16 cellular contexts compared by ENCODE assay signal in genomic region chr6:26267083-26267589, GRCh38.
DNase-seq lines count a peak whose midpoint lies in the region; ATAC-seq and TF ChIP-seq lines count a peak whose summit lies in the region.
"Had no signal": no experiment of that assay in that cellular context is flagged by ENCODE, and none has a peak within 500 bp of the region (broad histone marks: within the 10 kb centered on the region; RNA-seq: fewer than 3 reads in every experiment).

No MANE protein-coding gene starts in this region.

- H3K4me1 ChIP-seq in GM23338 (ENCODE audit: insufficient read depth) = peaks cover 8% of the 10 kb centered on the region
- H3K4me1 ChIP-seq: BE2C had no signal

- H3K36me3 Mint-ChIP-seq in activated naive CD4-positive, alpha-beta T cell treated with anti-CD3 and anti-CD28 coated beads, Interleukin-2, amount 50 U/mL, for 24 hours = no peaks in the 10 kb centered on the region
- H3K36me3 Mint-ChIP-seq in activated naive CD4-positive, alpha-beta T cell treated with anti-CD3 and anti-CD28 coated beads for 36 hours (ENCODE audit: low read depth) = peaks cover 3% of the 10 kb centered on the region
- H3K36me3 Mint-ChIP-seq in GM23338 (ENCODE audit: low read depth) = peaks cover 6% of the 10 kb centered on the region
- peaks cover 3% of the 10 kb centered on the region for H3K36me3 Mint-ChIP-seq in neural crest cell (ENCODE audit: low read depth)
- H3K36me3 Mint-ChIP-seq: CD4-positive, CD25-positive, alpha-beta regulatory T cell; IgD-negative memory B cell had no signal

- H3K36me3 ChIP-seq in GM23338 (ENCODE audit: insufficient read depth) = no peaks in the 10 kb centered on the region
- H3K36me3 ChIP-seq: BE2C had no signal

- DNase-seq in activated naive CD4-positive, alpha-beta T cell treated with anti-CD3 and anti-CD28 coated beads for 36 hours = no peak
- no peak for DNase-seq in GM23338 (ENCODE audit: low spot score)
- DNase-seq in OCI-M1 (lab: John Stamatoyannopoulos, UW) = peak; percentile 45
- DNase-seq in neural crest cell (ENCODE audit: low read depth, low spot score) = no peak
- DNase-seq in SW 1271 (lab: John Stamatoyannopoulos, UW) = no peak
- no peak for DNase-seq in kidney glomerular epithelial cell (lab: John Stamatoyannopoulos, UW)
- DNase-seq: BE2C; CD4-positive, CD25-positive, alpha-beta regulatory T cell; NCI-H1105 treated with DMSO at 0.1 percent for 48 hours; NCI-H1694; NCI-H2081 treated with DMSO at 0.1 percent for 48 hours; SHP77; SK-N-SH had no signal

- H3K27me3 ChIP-seq in GM23338 (ENCODE audit: insufficient read depth) = no peaks in the 10 kb centered on the region
- H3K27me3 ChIP-seq: BE2C had no signal

- peaks cover 6% of the 10 kb centered on the region for H3K4me1 Mint-ChIP-seq in activated naive CD4-positive, alpha-beta T cell treated with anti-CD3 and anti-CD28 coated beads, Interleukin-2, amount 50 U/mL, for 24 hours
- H3K4me1 Mint-ChIP-seq in activated naive CD4-positive, alpha-beta T cell treated with anti-CD3 and anti-CD28 coated beads for 36 hours (ENCODE audit: low read depth) = peaks cover 9% of the 10 kb centered on the region
- H3K4me1 Mint-ChIP-seq in GM23338 (peaks cover 28% of the 10 kb centered on the region), neural crest cell (peaks cover 36% of the 10 kb centered on the region)

- 0 out of 2 replicates have a peak overlapping the region, but pooled peaks have one; percentile 2 for H3K27ac ChIP-seq in GM23338 (ENCODE audit: low read depth)

- H3F3A ChIP-seq in GM23338 (replicated peaks; ENCODE audit: low read depth) = 0 out of 2 replicates have a peak, but pooled peaks cover 7% of the 10 kb centered on the region

- intact Hi-C loops in activated naive CD4-positive, alpha-beta T cell treated with anti-CD3 and anti-CD28 coated beads for 36 hours (cut with micrococcal nuclease) = no loop called here

- no peaks in the 10 kb centered on the region for H3K9me2 ChIP-seq in GM23338 (ENCODE audit: insufficient read depth)
- H3K9me2 ChIP-seq: SK-N-SH had no signal

- no peaks in the 10 kb centered on the region for H3K27me3 Mint-ChIP-seq in activated naive CD4-positive, alpha-beta T cell treated with anti-CD3 and anti-CD28 coated beads, Interleukin-2, amount 50 U/mL, for 24 hours
- peaks cover 5% of the 10 kb centered on the region for H3K27me3 Mint-ChIP-seq in activated naive CD4-positive, alpha-beta T cell treated with anti-CD3 and anti-CD28 coated beads for 36 hours (ENCODE audit: low read depth)
- H3K27me3 Mint-ChIP-seq in GM23338 (ENCODE audit: insufficient read depth, low read depth, poor library complexity) (peaks cover 23% of the 10 kb centered on the region), neural crest cell (ENCODE audit: low read depth) (peaks cover 11% of the 10 kb centered on the region)
- H3K27me3 Mint-ChIP-seq: IgD-negative memory B cell had no signal

- H2AFZ ChIP-seq in GM23338 = no peak overlapping the region

- no peaks in the 10 kb centered on the region for H3K9me3 Mint-ChIP-seq in activated naive CD4-positive, alpha-beta T cell treated with anti-CD3 and anti-CD28 coated beads, Interleukin-2, amount 50 U/mL, for 24 hours
- H3K9me3 Mint-ChIP-seq in activated naive CD4-positive, alpha-beta T cell treated with anti-CD3 and anti-CD28 coated beads for 36 hours = no peaks in the 10 kb centered on the region
- H3K9me3 Mint-ChIP-seq in GM23338 (peaks cover 6% of the 10 kb centered on the region; the same call in 2 of the 3 replicates), neural crest cell (no peaks in the 10 kb centered on the region)
- H3K9me3 Mint-ChIP-seq: CD4-positive, CD25-positive, alpha-beta regulatory T cell; IgD-negative memory B cell had no signal

- H3K4me3 Mint-ChIP-seq in activated naive CD4-positive, alpha-beta T cell treated with anti-CD3 and anti-CD28 coated beads, Interleukin-2, amount 50 U/mL, for 24 hours = no peak overlapping the region
- H3K4me3 Mint-ChIP-seq in activated naive CD4-positive, alpha-beta T cell treated with anti-CD3 and anti-CD28 coated beads for 36 hours = no peak overlapping the region
- H3K4me3 Mint-ChIP-seq in GM23338 (peak overlapping the region; percentile 21; the same call in 1 of the 3 replicates), neural crest cell (peak overlapping the region; percentile 78)
- H3K4me3 Mint-ChIP-seq: IgD-negative memory B cell had no signal

- no peak overlapping the region for H3K4me3 ChIP-seq in GM23338

- CTCF ChIA-PET in activated naive CD4-positive, alpha-beta T cell treated with anti-CD3 and anti-CD28 coated beads for 36 hours (lab: Charles Lee) = interaction anchor here (0.7 to 6.3 kb wide), 2 partner anchors 9 to 222 kb away, joined by 3 to 40 read pairs; a partner anchor contains a TSS

- H3K4me2 ChIP-seq in GM23338 = no peak overlapping the region
- H3K4me2 ChIP-seq: SK-N-SH had no signal

- no peaks in the 10 kb centered on the region for H4K20me1 ChIP-seq in GM23338 (replicated peaks; ENCODE audit: insufficient read depth)

- TF ChIP-seq CTCF in GM23338 (conservative IDR thresholded peaks at IDR 0.05; ENCODE audit: low read depth in 2 of 2) (no peak), neural crest cell (conservative IDR thresholded peaks at IDR 0.05) (no peak)

- ATAC-seq in GM23338 = no peak
- no peak for ATAC-seq in GM18517 (IDR thresholded peaks at IDR 0.05; ENCODE audit: unreplicated experiment)

- peak overlapping the region; percentile 91 for H3K27ac Mint-ChIP-seq in activated naive CD4-positive, alpha-beta T cell treated with anti-CD3 and anti-CD28 coated beads, Interleukin-2, amount 50 U/mL, for 24 hours
- H3K27ac Mint-ChIP-seq in activated naive CD4-positive, alpha-beta T cell treated with anti-CD3 and anti-CD28 coated beads for 36 hours = no peak overlapping the region
- H3K27ac Mint-ChIP-seq in GM23338 (0 out of 2 replicates have a peak overlapping the region, but pooled peaks have one; percentile 2), neural crest cell (ENCODE audit: unreplicated experiment) (peak overlapping the region; percentile 59)
- H3K27ac Mint-ChIP-seq: IgD-negative memory B cell had no signal

- peaks cover 19% of the 10 kb centered on the region for H3K79me2 ChIP-seq in GM23338 (replicated peaks; ENCODE audit: insufficient read depth)

TF ChIP-seq in GM23338, 12 proteins besides CTCF, POLR2A, EP300 and RAD21 (continues in another document):
- TF ChIP-seq NANOG (IDR thresholded peaks at IDR 0.05; ENCODE audit: borderline replicate concordance) (no peak), JUNB (IDR thresholded peaks at IDR 0.05; ENCODE audit: unreplicated experiment) (no peak), ZNF462 (CRISPR knock-in tag; IDR thresholded peaks at IDR 0.05) (no peak)

Comparison
In these comparisons a context has a peak if more than half of its experiments do, and no peak if none do; other contexts are left out.
1. H3K4me3 Mint-ChIP-seq: peak in GM23338 (single experiment) and neural crest cell (single experiment); none in activated naive CD4-positive, alpha-beta T cell treated with anti-CD3 and anti-CD28 coated beads, Interleukin-2, amount 50 U/mL, for 24 hours (single experiment) and activated naive CD4-positive, alpha-beta T cell treated with anti-CD3 and anti-CD28 coated beads for 36 hours (single experiment).